Comparison of ENCODE assay signal across 8 cellular contexts in the genomic region with DNA sequence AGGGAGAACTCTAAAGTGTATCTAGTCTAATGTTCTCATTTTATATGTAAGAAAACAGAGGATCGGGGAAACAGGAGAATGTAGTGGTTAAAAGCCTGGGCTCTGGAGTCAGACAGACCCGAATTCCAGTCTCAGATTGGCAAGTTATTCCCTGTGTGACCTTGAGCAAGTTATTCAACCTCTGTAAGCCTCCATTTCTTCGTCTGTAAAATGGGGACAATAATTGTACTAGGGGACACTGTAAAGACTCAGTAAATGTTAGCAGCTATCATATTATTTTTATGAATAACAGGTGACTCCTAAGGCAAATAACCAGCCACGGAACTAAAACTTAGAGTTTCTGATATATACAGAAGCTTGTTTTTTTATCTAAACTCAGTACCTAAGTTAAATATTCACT.
"Had no signal": no experiment of that assay in that cellular context is flagged by ENCODE, and none has a peak within 500 bp of the region (broad histone marks: within the 10 kb centered on the region; RNA-seq: fewer than 3 reads in every experiment).

No MANE protein-coding gene starts in this region.

- FAIRE-seq: G401.6, GM12878, GM12891, GM12892, GM18507, GM19239 had no signal

- ATAC-seq: GM12878 had no signal

- DNase-seq: GDM1, GF-D8 had no signal

- H3K4me3 ChIP-seq: GM12878 had no signal
